ENCODE assay signal across 1 cellular context in the genomic region with DNA sequence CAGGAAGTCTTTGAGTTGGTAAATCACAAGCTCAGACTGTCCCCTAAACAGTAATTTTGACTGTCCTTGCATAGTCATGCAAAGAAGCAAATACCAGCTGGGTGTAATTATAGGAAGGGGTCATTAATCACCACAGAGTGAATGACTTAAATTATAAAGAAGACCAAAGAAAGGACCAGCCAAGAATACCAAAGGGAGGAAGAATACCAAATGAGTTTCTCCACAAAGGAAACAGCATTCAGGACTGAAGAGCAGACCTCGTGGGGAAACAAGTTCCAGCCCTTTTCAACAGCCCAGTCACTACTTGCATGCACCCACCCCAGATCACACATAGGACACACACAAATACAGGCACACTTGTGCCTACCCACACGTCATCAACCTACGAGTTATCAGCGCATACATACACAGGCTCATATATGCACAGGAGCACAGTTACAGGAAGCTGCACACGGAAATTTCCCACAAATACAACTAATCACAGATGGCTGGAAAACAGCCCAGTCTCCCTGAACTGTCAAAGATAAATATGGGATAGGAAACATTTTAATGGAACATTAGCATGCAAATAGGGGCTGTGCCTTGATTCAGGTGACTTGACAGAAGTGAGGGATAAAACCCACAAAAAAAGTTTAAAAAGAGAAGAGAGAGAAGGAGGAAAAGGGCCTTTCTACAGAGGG.
TF ChIP-seq lines count a peak whose summit lies in the region.

No MANE protein-coding gene starts in this region.

TF ChIP-seq in IMR-90, 13 proteins besides CTCF, POLR2A, EP300 and RAD21:
- no peak for TF ChIP-seq NFE2L2 (IDR thresholded peaks at IDR 0.05; ENCODE audit: low read depth, low read length)
- TF ChIP-seq, protein P1, sequence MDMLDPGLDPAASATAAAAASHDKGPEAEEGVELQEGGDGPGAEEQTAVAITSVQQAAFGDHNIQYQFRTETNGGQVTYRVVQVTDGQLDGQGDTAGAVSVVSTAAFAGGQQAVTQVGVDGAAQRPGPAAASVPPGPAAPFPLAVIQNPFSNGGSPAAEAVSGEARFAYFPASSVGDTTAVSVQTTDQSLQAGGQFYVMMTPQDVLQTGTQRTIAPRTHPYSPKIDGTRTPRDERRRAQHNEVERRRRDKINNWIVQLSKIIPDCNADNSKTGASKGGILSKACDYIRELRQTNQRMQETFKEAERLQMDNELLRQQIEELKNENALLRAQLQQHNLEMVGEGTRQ (IDR thresholded peaks at IDR 0.05; ENCODE audit: low read depth, low read length): no peak
